Comparison of ENCODE assay signal across 2 cellular contexts in the genomic region with DNA sequence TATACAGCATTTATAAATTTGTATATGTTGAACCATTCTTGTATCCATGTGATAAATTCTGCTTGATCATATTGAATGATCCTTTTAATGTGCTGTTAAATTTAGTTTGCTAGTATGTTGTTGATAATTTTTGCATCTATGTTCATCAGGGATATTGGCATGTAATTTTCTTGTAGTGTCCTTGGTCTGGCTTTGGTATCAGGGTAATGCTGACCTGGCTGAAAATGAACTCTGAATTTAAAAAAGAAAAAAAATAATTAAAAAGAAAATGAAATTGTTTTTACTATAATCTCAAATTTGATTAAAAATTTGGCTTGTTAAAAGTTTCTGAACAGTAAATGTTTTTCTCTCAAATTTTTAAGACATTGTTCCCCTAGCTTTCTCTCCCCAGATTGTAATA.
A peak's percentile ranks its signal among the peaks of the same experiment; 100 is the strongest.
TF ChIP-seq lines count a peak whose summit lies in the region.

No MANE protein-coding gene starts in this region.

TF ChIP-seq in A549, 52 proteins besides CTCF, POLR2A, EP300 and RAD21:
- TF ChIP-seq MAFK (IDR thresholded peaks at IDR 0.05; ENCODE audit: partially characterized antibody) (peak; percentile 41), CBX2 (IDR thresholded peaks at IDR 0.05; ENCODE audit: borderline replicate concordance, low read depth) (no peak), HMGXB4 (CRISPR knock-in tag; IDR thresholded peaks at IDR 0.05; ENCODE audit: borderline replicate concordance) (no peak)

TF ChIP-seq in K562, 482 proteins besides CTCF, POLR2A, EP300 and RAD21:
- TF ChIP-seq HIVEP1 (CRISPR knock-in tag; IDR thresholded peaks at IDR 0.05), result no peak
- peak; percentile 47; the same call in 1 of the 2 replicates for TF ChIP-seq ZNF316 (IDR thresholded peaks at IDR 0.05)
